Comparison of ENCODE assay signal across 1 cellular context in genomic region chr21:37268186-37268503, GRCh38.
TF ChIP-seq lines count a peak whose summit lies in the region.

No MANE protein-coding gene starts in this region.

TF ChIP-seq in HepG2, 621 proteins besides CTCF, POLR2A, EP300 and RAD21 (continued from another document):
- TF ChIP-seq FOXK1 (CRISPR knock-in tag; IDR thresholded peaks at IDR 0.05; ENCODE audit: borderline replicate concordance, low read depth): 0 out of 2 replicates have a peak, but pooled peaks have one; percentile 2
- no peak for TF ChIP-seq HHEX (CRISPR knock-in tag; IDR thresholded peaks at IDR 0.05)
- TF ChIP-seq KDM5A (IDR thresholded peaks at IDR 0.05; ENCODE audit: borderline replicate concordance, low read length): 0 out of 2 replicates have a peak, but pooled peaks have one; percentile 10
- TF ChIP-seq ZNF446 (CRISPR knock-in tag; IDR thresholded peaks at IDR 0.05): no peak
- TF ChIP-seq, protein P1, sequence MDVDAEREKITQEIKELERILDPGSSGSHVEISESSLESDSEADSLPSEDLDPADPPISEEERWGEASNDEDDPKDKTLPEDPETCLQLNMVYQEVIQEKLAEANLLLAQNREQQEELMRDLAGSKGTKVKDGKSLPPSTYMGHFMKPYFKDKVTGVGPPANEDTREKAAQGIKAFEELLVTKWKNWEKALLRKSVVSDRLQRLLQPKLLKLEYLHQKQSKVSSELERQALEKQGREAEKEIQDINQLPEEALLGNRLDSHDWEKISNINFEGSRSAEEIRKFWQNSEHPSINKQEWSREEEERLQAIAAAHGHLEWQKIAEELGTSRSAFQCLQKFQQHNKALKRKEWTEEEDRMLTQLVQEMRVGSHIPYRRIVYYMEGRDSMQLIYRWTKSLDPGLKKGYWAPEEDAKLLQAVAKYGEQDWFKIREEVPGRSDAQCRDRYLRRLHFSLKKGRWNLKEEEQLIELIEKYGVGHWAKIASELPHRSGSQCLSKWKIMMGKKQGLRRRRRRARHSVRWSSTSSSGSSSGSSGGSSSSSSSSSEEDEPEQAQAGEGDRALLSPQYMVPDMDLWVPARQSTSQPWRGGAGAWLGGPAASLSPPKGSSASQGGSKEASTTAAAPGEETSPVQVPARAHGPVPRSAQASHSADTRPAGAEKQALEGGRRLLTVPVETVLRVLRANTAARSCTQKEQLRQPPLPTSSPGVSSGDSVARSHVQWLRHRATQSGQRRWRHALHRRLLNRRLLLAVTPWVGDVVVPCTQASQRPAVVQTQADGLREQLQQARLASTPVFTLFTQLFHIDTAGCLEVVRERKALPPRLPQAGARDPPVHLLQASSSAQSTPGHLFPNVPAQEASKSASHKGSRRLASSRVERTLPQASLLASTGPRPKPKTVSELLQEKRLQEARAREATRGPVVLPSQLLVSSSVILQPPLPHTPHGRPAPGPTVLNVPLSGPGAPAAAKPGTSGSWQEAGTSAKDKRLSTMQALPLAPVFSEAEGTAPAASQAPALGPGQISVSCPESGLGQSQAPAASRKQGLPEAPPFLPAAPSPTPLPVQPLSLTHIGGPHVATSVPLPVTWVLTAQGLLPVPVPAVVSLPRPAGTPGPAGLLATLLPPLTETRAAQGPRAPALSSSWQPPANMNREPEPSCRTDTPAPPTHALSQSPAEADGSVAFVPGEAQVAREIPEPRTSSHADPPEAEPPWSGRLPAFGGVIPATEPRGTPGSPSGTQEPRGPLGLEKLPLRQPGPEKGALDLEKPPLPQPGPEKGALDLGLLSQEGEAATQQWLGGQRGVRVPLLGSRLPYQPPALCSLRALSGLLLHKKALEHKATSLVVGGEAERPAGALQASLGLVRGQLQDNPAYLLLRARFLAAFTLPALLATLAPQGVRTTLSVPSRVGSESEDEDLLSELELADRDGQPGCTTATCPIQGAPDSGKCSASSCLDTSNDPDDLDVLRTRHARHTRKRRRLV (CRISPR knock-in tag; IDR thresholded peaks at IDR 0.05): 0 out of 2 replicates have a peak, but pooled peaks have one; percentile 38
- TF ChIP-seq NFE2L2 (IDR thresholded peaks at IDR 0.05; ENCODE audit: low read length): no peak
- no peak for TF ChIP-seq RAD51 (IDR thresholded peaks at IDR 0.05; ENCODE audit: borderline replicate concordance)
- no peak for TF ChIP-seq TBX3 (IDR thresholded peaks at IDR 0.05; ENCODE audit: borderline replicate concordance)
- no peak for TF ChIP-seq TMF1 (CRISPR knock-in tag; IDR thresholded peaks at IDR 0.05; ENCODE audit: low read depth)
- TF ChIP-seq, protein P2, sequence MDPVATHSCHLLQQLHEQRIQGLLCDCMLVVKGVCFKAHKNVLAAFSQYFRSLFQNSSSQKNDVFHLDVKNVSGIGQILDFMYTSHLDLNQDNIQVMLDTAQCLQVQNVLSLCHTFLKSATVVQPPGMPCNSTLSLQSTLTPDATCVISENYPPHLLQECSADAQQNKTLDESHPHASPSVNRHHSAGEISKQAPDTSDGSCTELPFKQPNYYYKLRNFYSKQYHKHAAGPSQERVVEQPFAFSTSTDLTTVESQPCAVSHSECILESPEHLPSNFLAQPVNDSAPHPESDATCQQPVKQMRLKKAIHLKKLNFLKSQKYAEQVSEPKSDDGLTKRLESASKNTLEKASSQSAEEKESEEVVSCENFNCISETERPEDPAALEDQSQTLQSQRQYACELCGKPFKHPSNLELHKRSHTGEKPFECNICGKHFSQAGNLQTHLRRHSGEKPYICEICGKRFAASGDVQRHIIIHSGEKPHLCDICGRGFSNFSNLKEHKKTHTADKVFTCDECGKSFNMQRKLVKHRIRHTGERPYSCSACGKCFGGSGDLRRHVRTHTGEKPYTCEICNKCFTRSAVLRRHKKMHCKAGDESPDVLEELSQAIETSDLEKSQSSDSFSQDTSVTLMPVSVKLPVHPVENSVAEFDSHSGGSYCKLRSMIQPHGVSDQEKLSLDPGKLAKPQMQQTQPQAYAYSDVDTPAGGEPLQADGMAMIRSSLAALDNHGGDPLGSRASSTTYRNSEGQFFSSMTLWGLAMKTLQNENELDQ (CRISPR knock-in tag; IDR thresholded peaks at IDR 0.05; ENCODE audit: borderline replicate concordance): no peak
- no peak for TF ChIP-seq ZFP36L1 (CRISPR knock-in tag; IDR thresholded peaks at IDR 0.05)
- no peak for TF ChIP-seq NR2F2 (IDR thresholded peaks at IDR 0.05; ENCODE audit: borderline replicate concordance, low read depth)
- TF ChIP-seq MAF1 (CRISPR knock-in tag; IDR thresholded peaks at IDR 0.05; ENCODE audit: borderline replicate concordance): no peak
- peak; percentile 3; the same call in 1 of the 2 replicates for TF ChIP-seq ZNF746 (CRISPR knock-in tag; IDR thresholded peaks at IDR 0.05)
- peak; percentile 16 for TF ChIP-seq MED8 (CRISPR knock-in tag; IDR thresholded peaks at IDR 0.05; ENCODE audit: insufficient replicate concordance)
- TF ChIP-seq GFI1 (CRISPR knock-in tag; IDR thresholded peaks at IDR 0.05; ENCODE audit: borderline replicate concordance): no peak
- no peak for TF ChIP-seq ZKSCAN8 (CRISPR knock-in tag; IDR thresholded peaks at IDR 0.05; ENCODE audit: borderline replicate concordance)
- TF ChIP-seq KLF12 (CRISPR knock-in tag; IDR thresholded peaks at IDR 0.05; ENCODE audit: borderline replicate concordance): no peak
- TF ChIP-seq, protein P3, sequence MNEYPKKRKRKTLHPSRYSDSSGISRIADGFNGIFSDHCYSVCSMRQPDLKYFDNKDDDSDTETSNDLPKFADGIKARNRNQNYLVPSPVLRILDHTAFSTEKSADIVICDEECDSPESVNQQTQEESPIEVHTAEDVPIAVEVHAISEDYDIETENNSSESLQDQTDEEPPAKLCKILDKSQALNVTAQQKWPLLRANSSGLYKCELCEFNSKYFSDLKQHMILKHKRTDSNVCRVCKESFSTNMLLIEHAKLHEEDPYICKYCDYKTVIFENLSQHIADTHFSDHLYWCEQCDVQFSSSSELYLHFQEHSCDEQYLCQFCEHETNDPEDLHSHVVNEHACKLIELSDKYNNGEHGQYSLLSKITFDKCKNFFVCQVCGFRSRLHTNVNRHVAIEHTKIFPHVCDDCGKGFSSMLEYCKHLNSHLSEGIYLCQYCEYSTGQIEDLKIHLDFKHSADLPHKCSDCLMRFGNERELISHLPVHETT (CRISPR knock-in tag; conservative IDR thresholded peaks at IDR 0.05): no peak
- no peak for TF ChIP-seq RFXANK (CRISPR knock-in tag; IDR thresholded peaks at IDR 0.05)
- TF ChIP-seq ZNF564 (CRISPR knock-in tag; IDR thresholded peaks at IDR 0.05): 0 out of 2 replicates have a peak, but pooled peaks have one; percentile 6
- TF ChIP-seq SSRP1 (CRISPR knock-in tag; IDR thresholded peaks at IDR 0.05): no peak
- TF ChIP-seq ZNF567 (CRISPR knock-in tag; IDR thresholded peaks at IDR 0.05; ENCODE audit: borderline replicate concordance): no peak
- TF ChIP-seq, protein P4, sequence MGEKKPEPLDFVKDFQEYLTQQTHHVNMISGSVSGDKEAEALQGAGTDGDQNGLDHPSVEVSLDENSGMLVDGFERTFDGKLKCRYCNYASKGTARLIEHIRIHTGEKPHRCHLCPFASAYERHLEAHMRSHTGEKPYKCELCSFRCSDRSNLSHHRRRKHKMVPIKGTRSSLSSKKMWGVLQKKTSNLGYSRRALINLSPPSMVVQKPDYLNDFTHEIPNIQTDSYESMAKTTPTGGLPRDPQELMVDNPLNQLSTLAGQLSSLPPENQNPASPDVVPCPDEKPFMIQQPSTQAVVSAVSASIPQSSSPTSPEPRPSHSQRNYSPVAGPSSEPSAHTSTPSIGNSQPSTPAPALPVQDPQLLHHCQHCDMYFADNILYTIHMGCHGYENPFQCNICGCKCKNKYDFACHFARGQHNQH (CRISPR knock-in tag; IDR thresholded peaks at IDR 0.05): no peak
- no peak for TF ChIP-seq KDM2A (CRISPR knock-in tag; IDR thresholded peaks at IDR 0.05; ENCODE audit: borderline replicate concordance, low read depth)
- TF ChIP-seq, protein P5, sequence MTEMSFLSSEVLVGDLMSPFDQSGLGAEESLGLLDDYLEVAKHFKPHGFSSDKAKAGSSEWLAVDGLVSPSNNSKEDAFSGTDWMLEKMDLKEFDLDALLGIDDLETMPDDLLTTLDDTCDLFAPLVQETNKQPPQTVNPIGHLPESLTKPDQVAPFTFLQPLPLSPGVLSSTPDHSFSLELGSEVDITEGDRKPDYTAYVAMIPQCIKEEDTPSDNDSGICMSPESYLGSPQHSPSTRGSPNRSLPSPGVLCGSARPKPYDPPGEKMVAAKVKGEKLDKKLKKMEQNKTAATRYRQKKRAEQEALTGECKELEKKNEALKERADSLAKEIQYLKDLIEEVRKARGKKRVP (CRISPR knock-in tag; IDR thresholded peaks at IDR 0.05): no peak
- TF ChIP-seq, protein P6, sequence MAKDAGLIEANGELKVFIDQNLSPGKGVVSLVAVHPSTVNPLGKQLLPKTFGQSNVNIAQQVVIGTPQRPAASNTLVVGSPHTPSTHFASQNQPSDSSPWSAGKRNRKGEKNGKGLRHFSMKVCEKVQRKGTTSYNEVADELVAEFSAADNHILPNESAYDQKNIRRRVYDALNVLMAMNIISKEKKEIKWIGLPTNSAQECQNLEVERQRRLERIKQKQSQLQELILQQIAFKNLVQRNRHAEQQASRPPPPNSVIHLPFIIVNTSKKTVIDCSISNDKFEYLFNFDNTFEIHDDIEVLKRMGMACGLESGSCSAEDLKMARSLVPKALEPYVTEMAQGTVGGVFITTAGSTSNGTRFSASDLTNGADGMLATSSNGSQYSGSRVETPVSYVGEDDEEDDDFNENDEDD (CRISPR knock-in tag; IDR thresholded peaks at IDR 0.05; ENCODE audit: borderline replicate concordance): no peak
- no peak for TF ChIP-seq PRDM4 (CRISPR knock-in tag; IDR thresholded peaks at IDR 0.05; ENCODE audit: borderline replicate concordance)
